Comparison of ENCODE assay signal across 1 cellular context in the genomic region with DNA sequence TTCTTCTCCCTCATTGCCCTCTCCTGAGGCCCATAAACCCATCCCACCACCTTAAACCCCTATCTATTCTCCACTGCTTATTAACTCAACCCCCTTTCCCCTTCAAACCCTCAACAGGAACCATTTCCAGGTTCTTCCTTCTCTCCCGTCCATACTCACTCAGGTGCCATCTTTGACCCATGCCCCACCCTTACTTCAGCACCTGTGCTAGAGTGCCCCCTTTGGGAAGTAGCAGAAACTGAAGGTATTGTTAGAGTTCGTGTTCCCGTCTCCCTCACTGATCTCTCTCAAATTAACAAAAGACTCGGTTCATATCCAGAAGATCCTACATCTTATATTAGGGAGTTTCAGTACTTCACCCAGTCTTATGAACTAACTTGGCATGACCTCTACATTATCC.
TF ChIP-seq lines count a peak whose summit lies in the region.

No MANE protein-coding gene starts in this region.

TF ChIP-seq in GM23338, 12 proteins besides CTCF, POLR2A, EP300 and RAD21 (continued from another document):
- TF ChIP-seq, protein P1, sequence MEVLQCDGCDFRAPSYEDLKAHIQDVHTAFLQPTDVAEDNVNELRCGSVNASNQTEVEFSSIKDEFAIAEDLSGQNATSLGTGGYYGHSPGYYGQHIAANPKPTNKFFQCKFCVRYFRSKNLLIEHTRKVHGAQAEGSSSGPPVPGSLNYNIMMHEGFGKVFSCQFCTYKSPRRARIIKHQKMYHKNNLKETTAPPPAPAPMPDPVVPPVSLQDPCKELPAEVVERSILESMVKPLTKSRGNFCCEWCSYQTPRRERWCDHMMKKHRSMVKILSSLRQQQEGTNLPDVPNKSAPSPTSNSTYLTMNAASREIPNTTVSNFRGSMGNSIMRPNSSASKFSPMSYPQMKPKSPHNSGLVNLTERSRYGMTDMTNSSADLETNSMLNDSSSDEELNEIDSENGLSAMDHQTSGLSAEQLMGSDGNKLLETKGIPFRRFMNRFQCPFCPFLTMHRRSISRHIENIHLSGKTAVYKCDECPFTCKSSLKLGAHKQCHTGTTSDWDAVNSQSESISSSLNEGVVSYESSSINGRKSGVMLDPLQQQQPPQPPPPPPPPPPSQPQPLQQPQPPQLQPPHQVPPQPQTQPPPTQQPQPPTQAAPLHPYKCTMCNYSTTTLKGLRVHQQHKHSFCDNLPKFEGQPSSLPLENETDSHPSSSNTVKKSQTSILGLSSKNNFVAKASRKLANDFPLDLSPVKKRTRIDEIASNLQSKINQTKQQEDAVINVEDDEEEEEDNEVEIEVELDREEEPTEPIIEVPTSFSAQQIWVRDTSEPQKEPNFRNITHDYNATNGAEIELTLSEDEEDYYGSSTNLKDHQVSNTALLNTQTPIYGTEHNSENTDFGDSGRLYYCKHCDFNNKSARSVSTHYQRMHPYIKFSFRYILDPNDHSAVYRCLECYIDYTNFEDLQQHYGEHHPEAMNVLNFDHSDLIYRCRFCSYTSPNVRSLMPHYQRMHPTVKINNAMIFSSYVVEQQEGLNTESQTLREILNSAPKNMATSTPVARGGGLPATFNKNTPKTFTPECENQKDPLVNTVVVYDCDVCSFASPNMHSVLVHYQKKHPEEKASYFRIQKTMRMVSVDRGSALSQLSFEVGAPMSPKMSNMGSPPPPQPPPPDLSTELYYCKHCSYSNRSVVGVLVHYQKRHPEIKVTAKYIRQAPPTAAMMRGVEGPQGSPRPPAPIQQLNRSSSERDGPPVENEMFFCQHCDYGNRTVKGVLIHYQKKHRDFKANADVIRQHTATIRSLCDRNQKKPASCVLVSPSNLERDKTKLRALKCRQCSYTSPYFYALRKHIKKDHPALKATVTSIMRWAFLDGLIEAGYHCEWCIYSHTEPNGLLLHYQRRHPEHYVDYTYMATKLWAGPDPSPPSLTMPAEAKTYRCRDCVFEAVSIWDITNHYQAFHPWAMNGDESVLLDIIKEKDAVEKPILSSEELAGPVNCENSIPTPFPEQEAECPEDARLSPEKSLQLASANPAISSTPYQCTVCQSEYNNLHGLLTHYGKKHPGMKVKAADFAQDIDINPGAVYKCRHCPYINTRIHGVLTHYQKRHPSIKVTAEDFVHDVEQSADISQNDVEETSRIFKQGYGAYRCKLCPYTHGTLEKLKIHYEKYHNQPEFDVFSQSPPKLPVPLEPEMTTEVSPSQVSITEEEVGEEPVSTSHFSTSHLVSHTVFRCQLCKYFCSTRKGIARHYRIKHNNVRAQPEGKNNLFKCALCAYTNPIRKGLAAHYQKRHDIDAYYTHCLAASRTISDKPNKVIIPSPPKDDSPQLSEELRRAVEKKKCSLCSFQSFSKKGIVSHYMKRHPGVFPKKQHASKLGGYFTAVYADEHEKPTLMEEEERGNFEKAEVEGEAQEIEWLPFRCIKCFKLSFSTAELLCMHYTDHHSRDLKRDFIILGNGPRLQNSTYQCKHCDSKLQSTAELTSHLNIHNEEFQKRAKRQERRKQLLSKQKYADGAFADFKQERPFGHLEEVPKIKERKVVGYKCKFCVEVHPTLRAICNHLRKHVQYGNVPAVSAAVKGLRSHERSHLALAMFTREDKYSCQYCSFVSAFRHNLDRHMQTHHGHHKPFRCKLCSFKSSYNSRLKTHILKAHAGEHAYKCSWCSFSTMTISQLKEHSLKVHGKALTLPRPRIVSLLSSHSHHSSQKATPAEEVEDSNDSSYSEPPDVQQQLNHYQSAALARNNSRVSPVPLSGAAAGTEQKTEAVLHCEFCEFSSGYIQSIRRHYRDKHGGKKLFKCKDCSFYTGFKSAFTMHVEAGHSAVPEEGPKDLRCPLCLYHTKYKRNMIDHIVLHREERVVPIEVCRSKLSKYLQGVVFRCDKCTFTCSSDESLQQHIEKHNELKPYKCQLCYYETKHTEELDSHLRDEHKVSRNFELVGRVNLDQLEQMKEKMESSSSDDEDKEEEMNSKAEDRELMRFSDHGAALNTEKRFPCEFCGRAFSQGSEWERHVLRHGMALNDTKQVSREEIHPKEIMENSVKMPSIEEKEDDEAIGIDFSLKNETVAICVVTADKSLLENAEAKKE (CRISPR knock-in tag; IDR thresholded peaks at IDR 0.05): no peak
- TF ChIP-seq JUNB (IDR thresholded peaks at IDR 0.05; ENCODE audit: unreplicated experiment): no peak
